Comparison of ENCODE assay signal across 20 cellular contexts in the genomic region with DNA sequence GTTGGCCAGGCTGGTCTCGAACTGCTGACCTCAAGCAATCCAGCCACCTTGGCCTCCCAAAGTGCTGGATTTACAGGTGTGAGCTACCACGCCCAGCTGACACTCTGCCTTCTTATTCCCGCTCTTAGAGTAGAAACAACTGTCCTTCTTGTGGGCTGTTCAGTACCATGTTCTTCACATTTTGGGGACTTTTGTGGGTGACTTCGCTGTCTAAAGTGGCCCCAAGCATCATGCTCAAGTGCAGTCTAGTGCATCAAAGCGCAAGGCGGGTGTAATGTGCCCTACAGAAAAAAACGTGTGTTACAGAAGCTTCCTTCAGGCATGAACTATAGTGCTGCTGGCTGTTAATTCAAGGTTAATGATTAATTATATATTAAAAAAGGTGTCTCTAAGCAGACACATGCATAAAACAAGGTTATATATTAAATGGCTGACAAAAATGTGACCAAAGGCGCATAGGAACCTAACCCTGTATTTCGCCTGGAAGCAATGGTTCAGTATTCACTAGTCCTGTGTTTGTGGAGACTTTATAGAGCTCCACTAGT. TPM values are rescaled to one million over a fixed set of nuclear protein-coding genes. Genes with fewer than 3 reads are reported as not detected.
DNase-seq lines count a peak whose midpoint lies in the region; ATAC-seq, FAIRE-seq and TF ChIP-seq lines count a peak whose summit lies in the region.
"Had no signal": no experiment of that assay in that cellular context is flagged by ENCODE, and none has a peak within 500 bp of the region (broad histone marks: within the 10 kb centered on the region; RNA-seq: fewer than 3 reads in every experiment).

No MANE protein-coding gene starts in this region.

- TF ChIP-seq EP300 in A549 (IDR thresholded peaks at IDR 0.05), result no peak

- ATAC-seq in A549 (no peak), Panc1 (no peak)
- ATAC-seq: GM23338, HCT116 had no signal

- BruUV-seq in Panc1 (replicated peaks; lab: Mats Ljungman, UMichigan), result no TSS peak

- H3K27ac ChIP-seq in A549 (peak overlapping the region; percentile 49 to 84; a peak in 5 of 6 replicates), Panc1 (ENCODE audit: low read length) (0 out of 2 replicates have a peak overlapping the region, but pooled peaks have one; percentile 18)
- H3K27ac ChIP-seq: 22Rv1, BLaER1, HL-60 had no signal

- 76% methylated on average over 9 of the region's 9 CpGs for WGBS in A549 (ENCODE audit: missing lambda C conversion rate)

- no peak for TF ChIP-seq RAD21 in A549 (conservative IDR thresholded peaks at IDR 0.05 in 1 of 2, IDR thresholded peaks at IDR 0.05 in 1 of 2)

- intact Hi-C loops in Panc1 (cut with micrococcal nuclease; ENCODE audit: unreplicated experiment), result no loop called here

- DNase-seq in A549 (ENCODE audit: low read depth in 1 of 2, low spot score in 1 of 2) (no peak), Panc1 (ENCODE audit: low read depth, low spot score) (no peak), left kidney (ENCODE audit: low read depth, low spot score) (peak; percentile 49), renal cortical epithelial cell (ENCODE audit: low read depth) (peak; percentile 67), ecto neural progenitor cell (ENCODE audit: low spot score) (no peak), amniotic stem cell (lab: John Stamatoyannopoulos, UW) (no peak), GOT3 (lab: John Stamatoyannopoulos, UW) (no peak)
- DNase-seq: Calu3; CD4-positive, alpha-beta memory T cell; DMS79 treated with DMSO at 0.1 percent for 48 hours; GF-D8; H7; HFFc6 had no signal

- no peak for FAIRE-seq in A549 (lab: Jason Lieb, UNC)
- FAIRE-seq: GM19239, HTR-8/SVneo had no signal

- H3K9me3 ChIP-seq in A549, result no peaks in the 10 kb centered on the region
- H3K9me3 ChIP-seq in Panc1 (ENCODE audit: control insufficient read depth, insufficient read depth, low read depth, low read length), result no peaks in the 10 kb centered on the region

- CTCF ChIA-PET in A549 (lab: Yijun Ruan, JAX) (no interaction called here), Panc1 (lab: Charles Lee) (no interaction called here)

- POLR2A ChIA-PET in A549 (lab: Yijun Ruan, JAX) (no interaction called here), Panc1 (lab: Charles Lee) (interaction anchor here (0.7 kb wide), 1 partner anchor 416 kb away, joined by 9 read pairs; no protein-coding TSS in a partner anchor)

- no peak for TF ChIP-seq CTCF in A549 (IDR thresholded peaks at IDR 0.05)
- TF ChIP-seq CTCF in Panc1 (IDR thresholded peaks at IDR 0.05), result no peak

- no peak overlapping the region for H3K4me3 ChIP-seq in A549
- H3K4me3 ChIP-seq in Panc1 (ENCODE audit: low read depth in 2 of 2, low read length in 2 of 2), result no peak overlapping the region
- H3K4me3 ChIP-seq: BLaER1, GM23338 had no signal

- H3K36me3 ChIP-seq in Panc1 (ENCODE audit: control insufficient read depth, insufficient read depth, low read length), result no peaks in the 10 kb centered on the region

- in situ Hi-C loops in Panc1 (cut with HindIII; ENCODE audit: low pct_unique_long_range_greater_than_20kb, low sequenced_read_pairs), result no loop called here

- TF ChIP-seq POLR2A in A549 (IDR thresholded peaks at IDR 0.05; ENCODE audit: low read length), result no peak

- H3K4me1 ChIP-seq in A549, result peaks cover 71% of the 10 kb centered on the region
- H3K4me1 ChIP-seq in Panc1 (ENCODE audit: control insufficient read depth, insufficient read depth, low read length), result 0 out of 2 replicates have a peak, but pooled peaks cover 2% of the 10 kb centered on the region

- 0 out of 3 replicates have a peak overlapping the region, but pooled peaks have one; percentile 18 for H3K4me2 ChIP-seq in A549
- H3K4me2 ChIP-seq: BLaER1, GM23338 had no signal

- H3K27me3 ChIP-seq in Panc1 (ENCODE audit: control insufficient read depth, insufficient read depth, low read length), result no peaks in the 10 kb centered on the region
- H3K27me3 ChIP-seq: BLaER1 had no signal

TF ChIP-seq in A549, 52 proteins besides CTCF, POLR2A, EP300 and RAD21:
- no peak for TF ChIP-seq NR3C1 (IDR thresholded peaks at IDR 0.05)
- no peak for TF ChIP-seq FOSL2 (IDR thresholded peaks at IDR 0.05)
- TF ChIP-seq FOSL2 (CRISPR knock-in tag; IDR thresholded peaks at IDR 0.05), result no peak
- TF ChIP-seq, protein P1, sequence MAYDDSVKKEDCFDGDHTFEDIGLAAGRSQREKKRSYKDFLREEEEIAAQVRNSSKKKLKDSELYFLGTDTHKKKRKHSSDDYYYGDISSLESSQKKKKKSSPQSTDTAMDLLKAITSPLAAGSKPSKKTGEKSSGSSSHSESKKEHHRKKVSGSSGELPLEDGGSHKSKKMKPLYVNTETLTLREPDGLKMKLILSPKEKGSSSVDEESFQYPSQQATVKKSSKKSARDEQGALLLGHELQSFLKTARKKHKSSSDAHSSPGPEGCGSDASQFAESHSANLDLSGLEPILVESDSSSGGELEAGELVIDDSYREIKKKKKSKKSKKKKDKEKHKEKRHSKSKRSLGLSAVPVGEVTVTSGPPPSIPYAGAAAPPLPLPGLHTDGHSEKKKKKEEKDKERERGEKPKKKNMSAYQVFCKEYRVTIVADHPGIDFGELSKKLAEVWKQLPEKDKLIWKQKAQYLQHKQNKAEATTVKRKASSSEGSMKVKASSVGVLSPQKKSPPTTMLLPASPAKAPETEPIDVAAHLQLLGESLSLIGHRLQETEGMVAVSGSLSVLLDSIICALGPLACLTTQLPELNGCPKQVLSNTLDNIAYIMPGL (CRISPR knock-in tag; IDR thresholded peaks at IDR 0.05; ENCODE audit: borderline replicate concordance), result no peak
- TF ChIP-seq KDM1A (IDR thresholded peaks at IDR 0.05; ENCODE audit: low read depth), result no peak
- no peak for TF ChIP-seq NPAS2 (CRISPR knock-in tag; IDR thresholded peaks at IDR 0.05; ENCODE audit: borderline replicate concordance)
- TF ChIP-seq ZSCAN20 (CRISPR knock-in tag; IDR thresholded peaks at IDR 0.05), result no peak
- no peak for TF ChIP-seq RCOR1 (IDR thresholded peaks at IDR 0.05; ENCODE audit: low read depth, low read length)
- TF ChIP-seq RNF2 (IDR thresholded peaks at IDR 0.05; ENCODE audit: borderline replicate concordance, low read depth), result no peak
- TF ChIP-seq, protein P2, sequence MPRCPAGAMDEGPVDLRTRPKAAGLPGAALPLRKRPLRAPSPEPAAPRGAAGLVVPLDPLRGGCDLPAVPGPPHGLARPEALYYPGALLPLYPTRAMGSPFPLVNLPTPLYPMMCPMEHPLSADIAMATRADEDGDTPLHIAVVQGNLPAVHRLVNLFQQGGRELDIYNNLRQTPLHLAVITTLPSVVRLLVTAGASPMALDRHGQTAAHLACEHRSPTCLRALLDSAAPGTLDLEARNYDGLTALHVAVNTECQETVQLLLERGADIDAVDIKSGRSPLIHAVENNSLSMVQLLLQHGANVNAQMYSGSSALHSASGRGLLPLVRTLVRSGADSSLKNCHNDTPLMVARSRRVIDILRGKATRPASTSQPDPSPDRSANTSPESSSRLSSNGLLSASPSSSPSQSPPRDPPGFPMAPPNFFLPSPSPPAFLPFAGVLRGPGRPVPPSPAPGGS (IDR thresholded peaks at IDR 0.05), result no peak
- TF ChIP-seq, protein P3, sequence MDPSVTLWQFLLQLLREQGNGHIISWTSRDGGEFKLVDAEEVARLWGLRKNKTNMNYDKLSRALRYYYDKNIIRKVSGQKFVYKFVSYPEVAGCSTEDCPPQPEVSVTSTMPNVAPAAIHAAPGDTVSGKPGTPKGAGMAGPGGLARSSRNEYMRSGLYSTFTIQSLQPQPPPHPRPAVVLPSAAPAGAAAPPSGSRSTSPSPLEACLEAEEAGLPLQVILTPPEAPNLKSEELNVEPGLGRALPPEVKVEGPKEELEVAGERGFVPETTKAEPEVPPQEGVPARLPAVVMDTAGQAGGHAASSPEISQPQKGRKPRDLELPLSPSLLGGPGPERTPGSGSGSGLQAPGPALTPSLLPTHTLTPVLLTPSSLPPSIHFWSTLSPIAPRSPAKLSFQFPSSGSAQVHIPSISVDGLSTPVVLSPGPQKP (IDR thresholded peaks at IDR 0.05; ENCODE audit: low read depth, low read length), result no peak

RNA-seq across cellular contexts. Expression of a gene that starts 38.3 kb away (rescaled TPM):
- 46.4 and 56.2 TPM in 2 replicates for polyA plus RNA-seq in A549 (2011; rRNA removed)
- polyA plus RNA-seq in A549 (2012; cell fraction: cytosol; rRNA removed), result 10.1 and 11.9 TPM in 2 replicates
- 12.6 and 16.8 TPM in 2 replicates for polyA plus RNA-seq in A549 (2012; cell fraction: nucleus; rRNA removed)
- 23.5 to 26.0 TPM (median 24.2 TPM) in 3 replicates for polyA plus RNA-seq in A549 (2017; fragmentation: RNase III; extraction: RNeasy Plus Mini Kit Qiagen cat#74134 plus additional on column Dnase treatment)
- polyA minus RNA-seq in A549 (2011; rRNA and poly(A)+ RNA removed), result 154 and 157 TPM in 2 replicates
- total RNA-seq in Panc1 (2021; ENCODE audit: unreplicated experiment), result 69.3 TPM
- 36.3 TPM for polyA plus RNA-seq in Panc1 (2012; ENCODE audit: insufficient read length)
- 77.4 and 145 TPM in 2 replicates for total RNA-seq in renal cortical epithelial cell

Comparison
In these comparisons a context has a peak if more than half of its experiments do, and no peak if none do; other contexts are left out.
1. DNase-seq: peak in left kidney (single experiment) and renal cortical epithelial cell (single experiment); none in A549 (0 of 2), Panc1 (single experiment), ecto neural progenitor cell (single experiment), amniotic stem cell (single experiment) and GOT3 (single experiment).